Comparison of ENCODE assay signal across 9 cellular contexts in genomic region chr22:38228873-38229740, GRCh38. TPM values are rescaled to one million over a fixed set of nuclear protein-coding genes. Genes with fewer than 3 reads are reported as not detected.
DNase-seq lines count a peak whose midpoint lies in the region; ATAC-seq and TF ChIP-seq lines count a peak whose summit lies in the region.
"Had no signal": no experiment of that assay in that cellular context is flagged by ENCODE, and none has a peak within 500 bp of the region (broad histone marks: within the 10 kb centered on the region; RNA-seq: fewer than 3 reads in every experiment).

No MANE protein-coding gene starts in this region.

- 38 to 40% methylated on average over 12 to 13 of the region's 14 CpGs for WGBS in tibial nerve, 2 donors

- H3K36me3 Mint-ChIP-seq in activated CD4-positive, alpha-beta T cell treated with anti-CD3 and anti-CD28 coated beads, Interleukin-2, amount 10 ng/mL, durations not matched to agents 7 days and 5 days (ENCODE audit: low read depth): peaks cover 9% of the 10 kb centered on the region
- H3K36me3 Mint-ChIP-seq in brain: peaks cover 68% of the 10 kb centered on the region

- no peak overlapping the region for H3K4me3 Mint-ChIP-seq in activated CD4-positive, alpha-beta T cell treated with anti-CD3 and anti-CD28 coated beads, Interleukin-2, amount 10 ng/mL, durations not matched to agents 7 days and 5 days
- no peak overlapping the region for H3K4me3 Mint-ChIP-seq in brain
- H3K4me3 Mint-ChIP-seq: activated T-cell treated with anti-CD3 and anti-CD28 coated beads, Interleukin-2, amount 50 U/mL, for 4 hours had no signal

- no peaks in the 10 kb centered on the region for H3K27me3 Mint-ChIP-seq in activated CD4-positive, alpha-beta T cell treated with anti-CD3 and anti-CD28 coated beads, Interleukin-2, amount 10 ng/mL, durations not matched to agents 7 days and 5 days
- peaks cover 4% of the 10 kb centered on the region for H3K27me3 Mint-ChIP-seq in brain

- peaks cover 0 to 62% (median 16%) of the 10 kb centered on the region in 4 donors for H3K4me1 ChIP-seq in tibial nerve

- peaks cover 8% of the 10 kb centered on the region for H3K4me1 Mint-ChIP-seq in activated CD4-positive, alpha-beta T cell treated with anti-CD3 and anti-CD28 coated beads, Interleukin-2, amount 10 ng/mL, durations not matched to agents 7 days and 5 days
- H3K4me1 Mint-ChIP-seq in brain: no peaks in the 10 kb centered on the region

- peak in 1 of 2 donors; percentile 66 for TF ChIP-seq EP300 in tibial nerve (IDR thresholded peaks at IDR 0.05)

- H3K36me3 ChIP-seq in tibial nerve: peaks cover 0 to 78% (median 4%) of the 10 kb centered on the region in 3 donors

- no peaks in the 10 kb centered on the region for H3K9me3 ChIP-seq in tibial nerve

- H3K27ac Mint-ChIP-seq in activated CD4-positive, alpha-beta T cell treated with anti-CD3 and anti-CD28 coated beads, Interleukin-2, amount 10 ng/mL, durations not matched to agents 7 days and 5 days: peak overlapping the region; percentile 20
- peak overlapping the region; percentile 22 to 81 (median 65) for H3K27ac Mint-ChIP-seq in brain

- no peak overlapping the region for H3K4me3 ChIP-seq in tibial nerve

- peak overlapping the region; percentile 77 to 90 (median 83) for H3K27ac ChIP-seq in tibial nerve

- no peaks in the 10 kb centered on the region for H3K9me3 Mint-ChIP-seq in activated CD4-positive, alpha-beta T cell treated with anti-CD3 and anti-CD28 coated beads, Interleukin-2, amount 10 ng/mL, durations not matched to agents 7 days and 5 days
- H3K9me3 Mint-ChIP-seq in brain: no peaks in the 10 kb centered on the region
- H3K9me3 Mint-ChIP-seq: activated T-cell treated with anti-CD3 and anti-CD28 coated beads, Interleukin-2, amount 50 U/mL, for 4 hours had no signal

- CTCF ChIA-PET in activated CD4-positive, alpha-beta T cell treated with anti-CD3 and anti-CD28 coated beads, Interleukin-2, amount 10 ng/mL, durations not matched to agents 7 days and 5 days (lab: Charles Lee): interaction anchor here (1.1 to 1.6 kb wide), 2 partner anchors 122 to 177 kb away, joined by 3 to 5 read pairs; no protein-coding TSS in a partner anchor

- DNase-seq in activated CD4-positive, alpha-beta T cell treated with anti-CD3 and anti-CD28 coated beads, Interleukin-2, amount 10 ng/mL, durations not matched to agents 7 days and 5 days: no peak
- DNase-seq in activated CD4-positive, alpha-beta T cell treated with anti-CD3 and anti-CD28 coated beads for 48 hours: no peak
- DNase-seq in kidney tubule cell (ENCODE audit: low spot score) (peak; percentile 54), tibial nerve (ENCODE audit: low spot score in 2 of 2) (no peak), mesenteric fat pad (ENCODE audit: low spot score) (no peak)
- DNase-seq in activated CD4-positive, CD25-positive, alpha-beta regulatory T cell (lab: John Stamatoyannopoulos, UW): no peak

- POLR2A ChIA-PET in activated CD4-positive, alpha-beta T cell treated with anti-CD3 and anti-CD28 coated beads, Interleukin-2, amount 10 ng/mL, durations not matched to agents 7 days and 5 days (lab: Charles Lee): interaction anchor here (0.6 kb wide), 1 partner anchor 281 kb away, joined by 3 read pairs; no protein-coding TSS in a partner anchor

- no peak for ATAC-seq in HG02759 (IDR thresholded peaks at IDR 0.05; ENCODE audit: unreplicated experiment)

- no peak for TF ChIP-seq CTCF in brain (conservative IDR thresholded peaks at IDR 0.05)
- no peak for TF ChIP-seq CTCF in tibial nerve (IDR thresholded peaks at IDR 0.05)

- no peaks in the 10 kb centered on the region for H3K27me3 ChIP-seq in tibial nerve

- no peak for TF ChIP-seq POLR2A in tibial nerve (IDR thresholded peaks at IDR 0.05)

RNA-seq across cellular contexts. Expression of gene MAFF, which starts 27.3 kb away (rescaled TPM):
- total RNA-seq in activated CD4-positive, alpha-beta T cell treated with anti-CD3 and anti-CD28 coated beads, Interleukin-2, amount 10 ng/mL, durations not matched to agents 7 days and 5 days: 1 to 10 TPM; 4.7 to 5.0 TPM
- polyA plus RNA-seq in brain (ENCODE audit: insufficient read depth, low read depth, low replicate concordance): 10.5 TPM
- total RNA-seq in tibial nerve (100 to 1,000 TPM in 2 of 4 donors, 10 to 100 TPM in 2; 68.1 to 110 (median 96.8) TPM), mesenteric fat pad (101 TPM)

RNA-seq across cellular contexts. Expression of gene TMEM184B, which starts 43.7 kb away (rescaled TPM):
- 10 to 100 TPM; 33.8 to 34.5 TPM for total RNA-seq in activated CD4-positive, alpha-beta T cell treated with anti-CD3 and anti-CD28 coated beads, Interleukin-2, amount 10 ng/mL, durations not matched to agents 7 days and 5 days
- 97.3 TPM for polyA plus RNA-seq in brain (ENCODE audit: insufficient read depth, low read depth, low replicate concordance)
- 100 to 1,000 TPM in 1 of 4 donors, 10 to 100 TPM in 3; 61.1 to 138 (median 72.0) TPM for total RNA-seq in tibial nerve
- 84.4 TPM for total RNA-seq in mesenteric fat pad

RNA-seq across cellular contexts. Expression of gene PLA2G6, which starts 47.5 kb away (rescaled TPM):
- 10 to 100 TPM; 65.0 to 72.0 TPM for total RNA-seq in activated CD4-positive, alpha-beta T cell treated with anti-CD3 and anti-CD28 coated beads, Interleukin-2, amount 10 ng/mL, durations not matched to agents 7 days and 5 days
- 30.3 TPM for polyA plus RNA-seq in brain (ENCODE audit: insufficient read depth, low read depth, low replicate concordance)
- 10 to 100 TPM; 48.5 to 60.3 (median 55.1) TPM for total RNA-seq in tibial nerve
- 54.1 TPM for total RNA-seq in mesenteric fat pad

Comparison
In these comparisons a context has a peak if more than half of its experiments do, and no peak if none do; other contexts are left out.
1. RNA of gene MAFF, which starts 27.3 kb away (total RNA-seq): 101 TPM in mesenteric fat pad (single experiment) and 68.1 to 110 TPM in tibial nerve; 4.7 to 5.0 TPM in activated CD4-positive, alpha-beta T cell treated with anti-CD3 and anti-CD28 coated beads, Interleukin-2, amount 10 ng/mL, durations not matched to agents 7 days and 5 days; every median in the first group is over 10 times any median in the second.